ENCODE assay signal across 15 cellular contexts in the genomic region with DNA sequence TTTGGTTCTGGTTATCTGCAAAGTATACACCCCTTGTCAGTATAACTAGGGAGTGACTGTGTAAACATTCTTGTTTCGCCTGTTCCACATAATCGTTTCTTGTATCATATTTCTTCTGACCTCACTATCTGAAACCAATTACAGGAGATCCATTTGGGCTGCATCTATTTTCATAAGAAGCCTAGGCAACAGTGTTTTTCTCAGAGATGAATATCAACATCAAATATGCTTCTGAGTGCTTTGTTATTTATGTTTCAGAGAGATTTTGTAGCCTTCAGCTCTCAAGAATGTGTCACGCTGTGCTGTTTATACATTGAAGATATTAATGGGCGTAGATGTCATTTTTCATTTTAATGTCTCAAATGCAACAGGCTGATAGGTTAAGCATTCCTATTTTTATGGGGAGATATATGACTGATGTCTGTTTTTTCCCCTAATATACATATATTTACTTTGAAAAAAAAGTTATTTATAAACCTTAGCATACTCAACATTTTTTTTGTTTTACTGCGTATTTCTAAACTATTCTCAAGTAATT.
DNase-seq lines count a peak whose midpoint lies in the region; ATAC-seq, FAIRE-seq and TF ChIP-seq lines count a peak whose summit lies in the region.
"Had no signal": no experiment of that assay in that cellular context is flagged by ENCODE, and none has a peak within 500 bp of the region (broad histone marks: within the 10 kb centered on the region; RNA-seq: fewer than 3 reads in every experiment).

No MANE protein-coding gene starts in this region.

- no peak for TF ChIP-seq RAD21 in A549 (conservative IDR thresholded peaks at IDR 0.05 in 1 of 2, IDR thresholded peaks at IDR 0.05 in 1 of 2)

- FAIRE-seq in A549 (lab: Jason Lieb, UNC) = no peak
- FAIRE-seq in HTR-8/SVneo (lab: Jason Lieb, UNC) = no peak
- FAIRE-seq in GM19239 (lab: Jason Lieb, UNC) = no peak

- DNase-seq in A549 (ENCODE audit: low read depth in 1 of 2, low spot score in 1 of 2) (peak in 1 of 2 experiments; percentile 64), HTR-8/SVneo (ENCODE audit: insufficient read length, low spot score) (peak; percentile 10), Panc1 (ENCODE audit: low read depth, low spot score) (no peak), fibroblast of villous mesenchyme (ENCODE audit: low read depth) (peak; percentile 82), gastrocnemius medialis (no peak), GM19239 (ENCODE audit: insufficient read length, low spot score) (no peak)
- DNase-seq in activated effector memory CD4-positive, alpha-beta T cell treated with anti-CD3 and anti-CD28 coated beads, Interleukin-2, amount 50 U/mL, for 16 hours = no peak
- no peak for DNase-seq in activated CD4-positive, alpha-beta T cell treated with anti-CD3 and anti-CD28 coated beads for 48 hours
- DNase-seq: activated CD4-positive, alpha-beta T cell treated with anti-CD3 and anti-CD28 coated beads, Interleukin-2, amount 50 U/mL, for 48 hours; activated gamma-delta T cell treated with Interleukin-2 at 50 U/mL for 16 hours; colonic mucosa; GF-D8; hippocampal formation; NCI-H524; psoas muscle had no signal

- TF ChIP-seq EP300 in A549 (IDR thresholded peaks at IDR 0.05) = no peak

- no peak overlapping the region for H3K27ac ChIP-seq in A549
- H3K27ac ChIP-seq in Panc1 (ENCODE audit: low read length) = no peak overlapping the region
- no peak overlapping the region for H3K27ac ChIP-seq in gastrocnemius medialis
- H3K27ac ChIP-seq: colonic mucosa, psoas muscle had no signal

- H3K36me3 ChIP-seq in Panc1 (ENCODE audit: control insufficient read depth, insufficient read depth, low read length) = no peaks in the 10 kb centered on the region
- no peaks in the 10 kb centered on the region for H3K36me3 ChIP-seq in gastrocnemius medialis
- H3K36me3 ChIP-seq: colonic mucosa had no signal

- H3K27me3 ChIP-seq in Panc1 (ENCODE audit: control insufficient read depth, insufficient read depth, low read length) = no peaks in the 10 kb centered on the region
- no peaks in the 10 kb centered on the region for H3K27me3 ChIP-seq in gastrocnemius medialis
- H3K27me3 ChIP-seq: colonic mucosa had no signal

- peak in 1 of 2 experiments; percentile 78; a peak in 3 of 6 replicates for ATAC-seq in A549
- peak; percentile 56; the same call in 1 of the 2 replicates for ATAC-seq in Panc1
- no peak for ATAC-seq in gastrocnemius medialis

- no peak overlapping the region for H3K4me3 ChIP-seq in A549
- H3K4me3 ChIP-seq in Panc1 (ENCODE audit: low read depth in 2 of 2, low read length in 2 of 2) = no peak overlapping the region
- H3K4me3 ChIP-seq in fibroblast of villous mesenchyme (ENCODE audit: low read depth, low read length) = no peak overlapping the region
- no peak overlapping the region for H3K4me3 ChIP-seq in gastrocnemius medialis
- H3K4me3 ChIP-seq: colonic mucosa, psoas muscle had no signal

- intact Hi-C loops in Panc1 (cut with micrococcal nuclease; ENCODE audit: unreplicated experiment) = no loop called here
- intact Hi-C loops in gastrocnemius medialis (cut with DNase I; ENCODE audit: low total_unique reads) = loop anchor here (10.0 kb wide), 1 partner anchor 115 kb away; a partner anchor contains a TSS

- CTCF ChIA-PET in A549 (lab: Yijun Ruan, JAX) = no interaction called here
- CTCF ChIA-PET in Panc1 (lab: Charles Lee) = no interaction called here

- no peaks in the 10 kb centered on the region for H3K9me3 ChIP-seq in A549
- no peaks in the 10 kb centered on the region for H3K9me3 ChIP-seq in Panc1 (ENCODE audit: control insufficient read depth, insufficient read depth, low read depth, low read length)
- H3K9me3 ChIP-seq in gastrocnemius medialis = no peaks in the 10 kb centered on the region
- H3K9me3 ChIP-seq: colonic mucosa, psoas muscle had no signal

- TF ChIP-seq POLR2A in A549 (IDR thresholded peaks at IDR 0.05; ENCODE audit: low read length) = no peak
- no peak for TF ChIP-seq POLR2A in gastrocnemius medialis (IDR thresholded peaks at IDR 0.05)

- peak overlapping the region; percentile 56 for H3K4me2 ChIP-seq in A549

- 8% methylated on average over 5 of the region's 5 CpGs for WGBS in A549 (ENCODE audit: missing lambda C conversion rate)

- TF ChIP-seq CTCF in A549 (IDR thresholded peaks at IDR 0.05) (no peak), Panc1 (IDR thresholded peaks at IDR 0.05) (no peak), fibroblast of villous mesenchyme (IDR thresholded peaks at IDR 0.05; ENCODE audit: insufficient read depth, low read depth, low read length) (no peak), gastrocnemius medialis (IDR thresholded peaks at IDR 0.05 in 4 of 5, conservative IDR thresholded peaks at IDR 0.05 in 1 of 5) (no peak)

- POLR2A ChIA-PET in A549 (lab: Yijun Ruan, JAX) (no interaction called here), Panc1 (lab: Charles Lee) (no interaction called here)

- H3K4me1 ChIP-seq in A549 = peaks cover 11% of the 10 kb centered on the region; the same call in 1 of the 3 replicates
- no peaks in the 10 kb centered on the region; the same call in 1 of the 2 replicates for H3K4me1 ChIP-seq in Panc1 (ENCODE audit: control insufficient read depth, insufficient read depth, low read length)
- peaks cover 4 to 33% of the 10 kb centered on the region in 2 donors for H3K4me1 ChIP-seq in gastrocnemius medialis
- H3K4me1 ChIP-seq: colonic mucosa had no signal

- BruUV-seq in Panc1 (replicated peaks; lab: Mats Ljungman, UMichigan) = no TSS peak

- in situ Hi-C loops in Panc1 (cut with HindIII; ENCODE audit: low pct_unique_long_range_greater_than_20kb, low sequenced_read_pairs) = no loop called here
- in situ Hi-C loops in gastrocnemius medialis (cut with MboI; ENCODE audit: low sequenced_read_pairs in 4 of 4) = loop anchor here in 2 of 4 donors (25.0 kb wide), 1 partner anchor 443 kb away; no protein-coding TSS in a partner anchor

TF ChIP-seq in A549, 52 proteins besides CTCF, POLR2A, EP300 and RAD21:
- TF ChIP-seq ZC3H11A (IDR thresholded peaks at IDR 0.05) (no peak), GATA3 (IDR thresholded peaks at IDR 0.05; ENCODE audit: borderline replicate concordance) (0 out of 2 replicates have a peak, but pooled peaks have one; percentile 16), RARB (CRISPR knock-in tag; IDR thresholded peaks at IDR 0.05) (no peak)

Comparison
In these comparisons a context has a peak if more than half of its experiments do, and no peak if none do; other contexts are left out.
1. DNase-seq: peak in HTR-8/SVneo (single experiment) and fibroblast of villous mesenchyme (single experiment); none in Panc1 (single experiment), gastrocnemius medialis (0 of 2), GM19239 (single experiment), activated effector memory CD4-positive, alpha-beta T cell treated with anti-CD3 and anti-CD28 coated beads, Interleukin-2, amount 50 U/mL, for 16 hours (single experiment) and activated CD4-positive, alpha-beta T cell treated with anti-CD3 and anti-CD28 coated beads for 48 hours (single experiment).